1 cellular context compared by ENCODE assay signal in the genomic region with DNA sequence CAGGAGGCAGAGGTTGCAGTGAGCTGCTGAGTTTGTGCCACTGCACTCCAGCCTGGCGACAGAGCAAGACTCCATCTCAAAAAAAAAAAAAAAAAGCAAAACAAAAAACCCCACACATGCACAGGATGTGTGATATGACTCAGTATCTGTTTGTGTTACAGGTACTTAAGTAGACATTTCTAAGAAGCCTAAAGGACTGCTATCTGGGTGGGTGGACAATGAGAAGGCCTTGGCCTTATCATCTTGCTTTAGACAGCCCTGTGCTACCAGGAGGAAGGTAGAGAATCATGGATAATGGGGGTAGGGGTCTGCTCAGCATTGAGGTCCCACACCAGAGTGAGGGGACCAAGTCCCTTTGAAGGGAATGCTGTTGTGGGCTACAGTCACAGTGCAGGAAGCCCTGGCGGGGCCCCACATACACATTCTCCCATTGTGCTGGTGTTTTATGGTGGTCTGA.
TF ChIP-seq lines count a peak whose summit lies in the region.

No MANE protein-coding gene starts in this region.

TF ChIP-seq in HEK293T, 16 proteins besides CTCF, POLR2A, EP300 and RAD21 (continued from another document):
- no peak for TF ChIP-seq L3MBTL2 (conservative IDR thresholded peaks at IDR 0.05)
- no peak for TF ChIP-seq FOXM1 (IDR thresholded peaks at IDR 0.05; ENCODE audit: borderline replicate concordance)
